27 cellular contexts compared by ENCODE assay signal in genomic region chr13:83503424-83503823, GRCh38.
A peak's percentile ranks its signal among the peaks of the same experiment; 100 is the strongest.
DNase-seq lines count a peak whose midpoint lies in the region; ATAC-seq and TF ChIP-seq lines count a peak whose summit lies in the region.
"Had no signal": no experiment of that assay in that cellular context is flagged by ENCODE, and none has a peak within 500 bp of the region (broad histone marks: within the 10 kb centered on the region; RNA-seq: fewer than 3 reads in every experiment).

No MANE protein-coding gene starts in this region.

- H3K79me2 ChIP-seq in PC-3 (ENCODE audit: low read length): no peaks in the 10 kb centered on the region

- H2AFZ ChIP-seq in PC-3 (ENCODE audit: low read length): no peak overlapping the region

- H3K9me3 ChIP-seq in PC-3 (ENCODE audit: low read length) (no peaks in the 10 kb centered on the region), MG63 (peaks cover 2% of the 10 kb centered on the region; the same call in 1 of the 2 replicates)
- H3K9me3 ChIP-seq: Caco-2, esophagus muscularis mucosa, transverse colon had no signal

- H3K4me3 ChIP-seq in PC-3 (ENCODE audit: low read length): no peak overlapping the region
- H3K4me3 ChIP-seq in MG63: no peak overlapping the region
- H3K4me3 ChIP-seq: esophagus muscularis mucosa, transverse colon had no signal

- H3K9me2 ChIP-seq in PC-3 (replicated peaks; ENCODE audit: low read length): no peaks in the 10 kb centered on the region

- no peak overlapping the region for H3K9ac ChIP-seq in PC-3 (ENCODE audit: low read length)

- H3K4me1 Mint-ChIP-seq in osteocyte (ENCODE audit: unreplicated experiment): peaks cover 21% of the 10 kb centered on the region
- no peaks in the 10 kb centered on the region for H3K4me1 Mint-ChIP-seq in WTC11
- H3K4me1 Mint-ChIP-seq: activated CD4-positive, alpha-beta T cell treated with anti-CD3 and anti-CD28 coated beads, Interleukin-2, amount 10 ng/mL, durations not matched to agents 7 days and 5 days; B cell; immature natural killer cell had no signal

- ATAC-seq in PC-3: peak; percentile 75
- no peak for ATAC-seq in WTC11
- ATAC-seq: left ventricle myocardium superior; stimulated activated naive CD8-positive, alpha-beta T cell treated with anti-CD3 and anti-CD28 coated beads, Interleukin-15, Interleukin-2, amounts not matched to agents 100 U/mL and 50 U/mL, for 24 hours had no signal

- H4K20me1 ChIP-seq in PC-3 (ENCODE audit: low read length): no peaks in the 10 kb centered on the region

- TF ChIP-seq CTCF in PC-3 (conservative IDR thresholded peaks at IDR 0.05; ENCODE audit: low read depth, low read length) (no peak), osteocyte (IDR thresholded peaks at IDR 0.05) (no peak), WTC11 (IDR thresholded peaks at IDR 0.05) (no peak)

- no peaks in the 10 kb centered on the region for H3K36me3 ChIP-seq in PC-3 (ENCODE audit: low read depth, low read length)
- H3K36me3 ChIP-seq in MG63: no peaks in the 10 kb centered on the region
- H3K36me3 ChIP-seq: esophagus muscularis mucosa, transverse colon had no signal

- H3K27me3 Mint-ChIP-seq in osteocyte (ENCODE audit: unreplicated experiment) (no peaks in the 10 kb centered on the region), WTC11 (ENCODE audit: low read depth) (no peaks in the 10 kb centered on the region)
- H3K27me3 Mint-ChIP-seq: activated CD4-positive, alpha-beta T cell treated with anti-CD3 and anti-CD28 coated beads, Interleukin-2, amount 10 ng/mL, durations not matched to agents 7 days and 5 days; B cell; progenitor cell of endocrine pancreas had no signal

- DNase-seq in ELR (ENCODE audit: low read depth): peak; percentile 55
- peak; percentile 72 for DNase-seq in PC-3
- peak; percentile 73 for DNase-seq in dedifferentiated amniotic fluid mesenchymal stem cell (ENCODE audit: extremely low spot score)
- no peak for DNase-seq in osteocyte (ENCODE audit: extremely low spot score, unreplicated experiment)
- DNase-seq in NCI-H82 (lab: John Stamatoyannopoulos, UW): no peak
- DNase-seq in MG63: no peak
- DNase-seq in anterior cingulate cortex (lab: John Stamatoyannopoulos, UW): no peak
- DNase-seq in WTC11 (ENCODE audit: low spot score): no peak
- DNase-seq: activated CD4-positive, alpha-beta T cell treated with anti-CD3 and anti-CD28 coated beads, Interleukin-2, amount 10 ng/mL, durations not matched to agents 7 days and 5 days; activated CD8-positive, alpha-beta memory T cell treated with anti-CD3 and anti-CD28 coated beads, Interleukin-2, amount 50 U/mL, for 48 hours; activated effector memory CD4-positive, alpha-beta T cell treated with anti-CD3 and anti-CD28 coated beads, Interleukin-2, amount 50 U/mL, for 16 hours; Caco-2; cerebellar nuclear complex; effector memory CD4-positive, alpha-beta T cell; immature natural killer cell; left ventricle myocardium superior; MM.1S; NCI-H1436 treated with DMSO at 0.1 percent for 48 hours; NCI-H2171 treated with DMSO at 0.1 percent for 48 hours; NCI-H69; SHP77 treated with DMSO at 0.1 percent for 48 hours; stimulated activated CD4-positive, alpha-beta T cell treated with anti-CD3 and anti-CD28 coated beads, Interleukin-1b, Interleukin-23, amount 100 ng/mL, for 48 hours; stimulated activated naive CD8-positive, alpha-beta T cell treated with anti-CD3 and anti-CD28 coated beads, Interleukin-15, Interleukin-2, amounts not matched to agents 100 U/mL and 50 U/mL, for 24 hours; transverse colon had no signal

- intact Hi-C loops in PC-3 (cut with micrococcal nuclease): no loop called here

- H3K27ac Mint-ChIP-seq in osteocyte (ENCODE audit: unreplicated experiment) (peak overlapping the region; percentile 72), WTC11 (no peak overlapping the region)
- H3K27ac Mint-ChIP-seq: activated CD4-positive, alpha-beta T cell treated with anti-CD3 and anti-CD28 coated beads, Interleukin-2, amount 10 ng/mL, durations not matched to agents 7 days and 5 days; B cell; immature natural killer cell; progenitor cell of endocrine pancreas had no signal

- H3K4me3 Mint-ChIP-seq in osteocyte (ENCODE audit: unreplicated experiment): peak overlapping the region; percentile 5
- no peak overlapping the region for H3K4me3 Mint-ChIP-seq in WTC11
- H3K4me3 Mint-ChIP-seq: activated CD4-positive, alpha-beta T cell treated with anti-CD3 and anti-CD28 coated beads, Interleukin-2, amount 10 ng/mL, durations not matched to agents 7 days and 5 days; B cell; immature natural killer cell had no signal

- no peak overlapping the region for H3K4me2 ChIP-seq in PC-3 (ENCODE audit: low read length)

- H3K9me3 Mint-ChIP-seq in osteocyte (ENCODE audit: unreplicated experiment) (peaks cover 11% of the 10 kb centered on the region), WTC11 (no peaks in the 10 kb centered on the region)
- H3K9me3 Mint-ChIP-seq: activated CD4-positive, alpha-beta T cell treated with anti-CD3 and anti-CD28 coated beads, Interleukin-2, amount 10 ng/mL, durations not matched to agents 7 days and 5 days had no signal

- H3K36me3 Mint-ChIP-seq in osteocyte (ENCODE audit: unreplicated experiment) (peaks cover 3% of the 10 kb centered on the region), WTC11 (no peaks in the 10 kb centered on the region)

- H3K4me1 ChIP-seq in PC-3 (ENCODE audit: insufficient read depth, low read length): peaks cover 22% of the 10 kb centered on the region
- H3K4me1 ChIP-seq: Caco-2, transverse colon had no signal

- peak overlapping the region; percentile 32 for H3K27ac ChIP-seq in PC-3 (ENCODE audit: low read length)
- H3K27ac ChIP-seq: esophagus muscularis mucosa, transverse colon had no signal

- POLR2A ChIA-PET in PC-3 (lab: Charles Lee; ENCODE audit: unreplicated experiment) (no interaction called here), WTC11 (lab: Charles Lee) (no interaction called here)

- CTCF ChIA-PET in PC-3 (lab: Charles Lee): interaction anchor here (0.6 kb wide), 1 partner anchor 12 kb away, joined by 6 read pairs; no protein-coding TSS in a partner anchor
- CTCF ChIA-PET in WTC11 (lab: Charles Lee): no interaction called here

- H3K27me3 ChIP-seq in PC-3 (ENCODE audit: low read length): no peaks in the 10 kb centered on the region
- no peaks in the 10 kb centered on the region for H3K27me3 ChIP-seq in MG63
- H3K27me3 ChIP-seq: esophagus muscularis mucosa, transverse colon had no signal

- H3F3A ChIP-seq in PC-3 (ENCODE audit: low read length, unreplicated experiment): no peaks in the 10 kb centered on the region

- BruUV-seq in PC-3 (replicated peaks; lab: Mats Ljungman, UMichigan): no TSS peak

TF ChIP-seq in WTC11, 78 proteins besides CTCF, POLR2A, EP300 and RAD21 (continues in another document):
- TF ChIP-seq CREB1 (CRISPR knock-in tag; IDR thresholded peaks at IDR 0.05): no peak
- TF ChIP-seq, protein P1, sequence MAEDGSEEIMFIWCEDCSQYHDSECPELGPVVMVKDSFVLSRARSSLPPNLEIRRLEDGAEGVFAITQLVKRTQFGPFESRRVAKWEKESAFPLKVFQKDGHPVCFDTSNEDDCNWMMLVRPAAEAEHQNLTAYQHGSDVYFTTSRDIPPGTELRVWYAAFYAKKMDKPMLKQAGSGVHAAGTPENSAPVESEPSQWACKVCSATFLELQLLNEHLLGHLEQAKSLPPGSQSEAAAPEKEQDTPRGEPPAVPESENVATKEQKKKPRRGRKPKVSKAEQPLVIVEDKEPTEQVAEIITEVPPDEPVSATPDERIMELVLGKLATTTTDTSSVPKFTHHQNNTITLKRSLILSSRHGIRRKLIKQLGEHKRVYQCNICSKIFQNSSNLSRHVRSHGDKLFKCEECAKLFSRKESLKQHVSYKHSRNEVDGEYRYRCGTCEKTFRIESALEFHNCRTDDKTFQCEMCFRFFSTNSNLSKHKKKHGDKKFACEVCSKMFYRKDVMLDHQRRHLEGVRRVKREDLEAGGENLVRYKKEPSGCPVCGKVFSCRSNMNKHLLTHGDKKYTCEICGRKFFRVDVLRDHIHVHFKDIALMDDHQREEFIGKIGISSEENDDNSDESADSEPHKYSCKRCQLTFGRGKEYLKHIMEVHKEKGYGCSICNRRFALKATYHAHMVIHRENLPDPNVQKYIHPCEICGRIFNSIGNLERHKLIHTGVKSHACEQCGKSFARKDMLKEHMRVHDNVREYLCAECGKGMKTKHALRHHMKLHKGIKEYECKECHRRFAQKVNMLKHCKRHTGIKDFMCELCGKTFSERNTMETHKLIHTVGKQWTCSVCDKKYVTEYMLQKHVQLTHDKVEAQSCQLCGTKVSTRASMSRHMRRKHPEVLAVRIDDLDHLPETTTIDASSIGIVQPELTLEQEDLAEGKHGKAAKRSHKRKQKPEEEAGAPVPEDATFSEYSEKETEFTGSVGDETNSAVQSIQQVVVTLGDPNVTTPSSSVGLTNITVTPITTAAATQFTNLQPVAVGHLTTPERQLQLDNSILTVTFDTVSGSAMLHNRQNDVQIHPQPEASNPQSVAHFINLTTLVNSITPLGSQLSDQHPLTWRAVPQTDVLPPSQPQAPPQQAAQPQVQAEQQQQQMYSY (CRISPR knock-in tag; IDR thresholded peaks at IDR 0.05): no peak
- TF ChIP-seq RELA (CRISPR knock-in tag; IDR thresholded peaks at IDR 0.05; ENCODE audit: borderline replicate concordance): no peak
- no peak for TF ChIP-seq FOXJ3 (CRISPR knock-in tag; IDR thresholded peaks at IDR 0.05; ENCODE audit: borderline replicate concordance)
- TF ChIP-seq, protein P2, sequence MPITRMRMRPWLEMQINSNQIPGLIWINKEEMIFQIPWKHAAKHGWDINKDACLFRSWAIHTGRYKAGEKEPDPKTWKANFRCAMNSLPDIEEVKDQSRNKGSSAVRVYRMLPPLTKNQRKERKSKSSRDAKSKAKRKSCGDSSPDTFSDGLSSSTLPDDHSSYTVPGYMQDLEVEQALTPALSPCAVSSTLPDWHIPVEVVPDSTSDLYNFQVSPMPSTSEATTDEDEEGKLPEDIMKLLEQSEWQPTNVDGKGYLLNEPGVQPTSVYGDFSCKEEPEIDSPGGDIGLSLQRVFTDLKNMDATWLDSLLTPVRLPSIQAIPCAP (CRISPR knock-in tag; IDR thresholded peaks at IDR 0.05): no peak

Comparison
In these comparisons a context has a peak if more than half of its experiments do, and no peak if none do; other contexts are left out.
1. DNase-seq: peak in ELR (single experiment), PC-3 (single experiment) and dedifferentiated amniotic fluid mesenchymal stem cell (single experiment); none in osteocyte (single experiment), NCI-H82 (single experiment), MG63 (single experiment), anterior cingulate cortex (0 of 58) and WTC11 (single experiment).